19 cellular contexts compared by ENCODE assay signal in genomic region chr16:87843678-87844373, GRCh38. TPM values are rescaled to one million over a fixed set of nuclear protein-coding genes. Genes with fewer than 3 reads are reported as not detected.
DNase-seq lines count a peak whose midpoint lies in the region; ATAC-seq and TF ChIP-seq lines count a peak whose summit lies in the region.
"Had no signal": no experiment of that assay in that cellular context is flagged by ENCODE, and none has a peak within 500 bp of the region (broad histone marks: within the 10 kb centered on the region; RNA-seq: fewer than 3 reads in every experiment).

No MANE protein-coding gene starts in this region.

- H3K79me2 ChIP-seq in fibroblast of lung (ENCODE audit: control insufficient read depth, insufficient read depth, low read length), result no peaks in the 10 kb centered on the region

- no peak overlapping the region for H3K4me2 ChIP-seq in fibroblast of lung (ENCODE audit: extremely low read depth, insufficient read depth, low read length)
- H3K4me2 ChIP-seq in skeletal muscle satellite cell (ENCODE audit: low read length), result peak overlapping the region; percentile 58

- H2AFZ ChIP-seq in fibroblast of lung (ENCODE audit: low read length), result no peak overlapping the region

- H3K4me3 Mint-ChIP-seq in activated T-cell treated with anti-CD3 and anti-CD28 coated beads, Interleukin-2, amount 50 U/mL, for 24 hours, result no peak overlapping the region
- H3K4me3 Mint-ChIP-seq in T-helper 17 cell, result no peak overlapping the region

- H3K36me3 ChIP-seq in fibroblast of lung (ENCODE audit: control insufficient read depth, insufficient read depth, low read length), result peaks cover 5% of the 10 kb centered on the region
- peaks cover 46% of the 10 kb centered on the region for H3K36me3 ChIP-seq in skeletal muscle satellite cell (ENCODE audit: insufficient read depth, low read length)
- no peaks in the 10 kb centered on the region for H3K36me3 ChIP-seq in ascending aorta
- H3K36me3 ChIP-seq: pancreas, vagina had no signal

- peaks cover 24% of the 10 kb centered on the region for H3K4me1 Mint-ChIP-seq in activated T-cell treated with anti-CD3 and anti-CD28 coated beads, Interleukin-2, amount 50 U/mL, for 24 hours (ENCODE audit: low read depth)
- peaks cover 5% of the 10 kb centered on the region for H3K4me1 Mint-ChIP-seq in T-helper 17 cell

- no peak for TF ChIP-seq CTCF in fibroblast of lung (conservative IDR thresholded peaks at IDR 0.05 in 1 of 2, IDR thresholded peaks at IDR 0.05 in 1 of 2; ENCODE audit: low read depth in 1 of 2, low read length in 2 of 2)
- no peak for TF ChIP-seq CTCF in ascending aorta (IDR thresholded peaks at IDR 0.05)

- ATAC-seq in T-helper 17 cell, result no peak
- ATAC-seq: naive thymus-derived CD4-positive, alpha-beta T cell; Panc1; pancreas had no signal

- H3K9me3 Mint-ChIP-seq in activated T-cell treated with anti-CD3 and anti-CD28 coated beads, Interleukin-2, amount 50 U/mL, for 24 hours, result no peaks in the 10 kb centered on the region
- H3K9me3 Mint-ChIP-seq: naive thymus-derived CD4-positive, alpha-beta T cell had no signal

- no peaks in the 10 kb centered on the region for H3K27me3 ChIP-seq in fibroblast of lung (ENCODE audit: control insufficient read depth, insufficient read depth, low read length)
- no peaks in the 10 kb centered on the region for H3K27me3 ChIP-seq in skeletal muscle satellite cell (ENCODE audit: control insufficient read depth, insufficient read depth, low read length)
- no peaks in the 10 kb centered on the region for H3K27me3 ChIP-seq in ascending aorta
- H3K27me3 ChIP-seq: pancreas, vagina had no signal

- H3K4me3 ChIP-seq in fibroblast of lung (replicated peaks in 1 of 4; ENCODE audit: control extremely low read depth in 1 of 4, insufficient read depth in 1 of 4, low read depth in 3 of 4, low read length in 4 of 4) (no peak overlapping the region), skeletal muscle satellite cell (ENCODE audit: low read length) (no peak overlapping the region), ascending aorta (no peak overlapping the region)
- H3K4me3 ChIP-seq: HAP-1, pancreas, SK-N-MC, vagina had no signal

- H4K20me1 ChIP-seq in fibroblast of lung (ENCODE audit: control insufficient read depth, extremely low read depth, insufficient read depth, low read length), result no peaks in the 10 kb centered on the region

- no peak for DNase-seq in activated T-cell treated with anti-CD3 and anti-CD28 coated beads, Interleukin-2, amount 50 U/mL, for 24 hours
- DNase-seq in activated T-cell treated with anti-CD3 and anti-CD28 coated beads for 4 hours (no peak), T-helper 17 cell (no peak), fibroblast of lung (ENCODE audit: low read depth in 2 of 2) (no peak), ascending aorta (ENCODE audit: low spot score in 2 of 2) (no peak), DMS 273 treated with DMSO at 0.1 percent for 48 hours (lab: John Stamatoyannopoulos, UW) (no peak), iPS-NIHi7 (ENCODE audit: extremely low spot score) (no peak)
- DNase-seq: activated effector memory CD4-positive, alpha-beta T cell treated with anti-CD3 and anti-CD28 coated beads, Interleukin-2, amount 50 U/mL, for 16 hours; GF-D8; naive thymus-derived CD4-positive, alpha-beta T cell; NCI-H1436 treated with DMSO at 0.1 percent for 48 hours; stimulated activated CD4-positive, alpha-beta T cell treated with anti-CD3 and anti-CD28 coated beads, Interleukin-4, amount 100 ng/mL, for 1 hour; T-helper 9 cell had no signal

- peak overlapping the region; percentile 59 for H3K27ac Mint-ChIP-seq in activated T-cell treated with anti-CD3 and anti-CD28 coated beads, Interleukin-2, amount 50 U/mL, for 24 hours
- peak overlapping the region; percentile 21 for H3K27ac Mint-ChIP-seq in T-helper 17 cell

- no peak overlapping the region for H3K27ac ChIP-seq in fibroblast of lung (ENCODE audit: insufficient read depth, low read length)
- H3K27ac ChIP-seq in ascending aorta, result no peak overlapping the region
- H3K27ac ChIP-seq: pancreas, SK-N-MC, vagina had no signal

- peak overlapping the region; percentile 7 for H3K9ac ChIP-seq in fibroblast of lung (ENCODE audit: insufficient read depth, low read length)
- no peak overlapping the region for H3K9ac ChIP-seq in skeletal muscle satellite cell (ENCODE audit: low read depth, low read length)

- H3K9me3 ChIP-seq in T-helper 17 cell (ENCODE audit: control insufficient read depth, low read length, poor library complexity, severe bottlenecking) (no peaks in the 10 kb centered on the region), fibroblast of lung (ENCODE audit: control insufficient read depth, insufficient read depth, low read depth, low read length) (no peaks in the 10 kb centered on the region), skeletal muscle satellite cell (replicated peaks; ENCODE audit: low read length) (no peaks in the 10 kb centered on the region), ascending aorta (no peaks in the 10 kb centered on the region)
- H3K9me3 ChIP-seq: HAP-1, pancreas, vagina had no signal

- H3K27me3 Mint-ChIP-seq in activated T-cell treated with anti-CD3 and anti-CD28 coated beads, Interleukin-2, amount 50 U/mL, for 24 hours, result no peaks in the 10 kb centered on the region
- H3K27me3 Mint-ChIP-seq in T-helper 17 cell, result no peaks in the 10 kb centered on the region
- H3K27me3 Mint-ChIP-seq: naive thymus-derived CD4-positive, alpha-beta T cell had no signal

- H3K4me1 ChIP-seq in fibroblast of lung (ENCODE audit: control insufficient read depth, extremely low read depth, insufficient read depth, low read length), result peaks cover 2% of the 10 kb centered on the region
- peaks cover 25% of the 10 kb centered on the region for H3K4me1 ChIP-seq in skeletal muscle satellite cell (ENCODE audit: control insufficient read depth, insufficient read depth, low read length)
- no peaks in the 10 kb centered on the region for H3K4me1 ChIP-seq in ascending aorta
- H3K4me1 ChIP-seq: HAP-1, pancreas had no signal

- H3K36me3 Mint-ChIP-seq in activated T-cell treated with anti-CD3 and anti-CD28 coated beads, Interleukin-2, amount 50 U/mL, for 24 hours (ENCODE audit: low read depth), result peaks cover 98% of the 10 kb centered on the region
- no peaks in the 10 kb centered on the region for H3K36me3 Mint-ChIP-seq in T-helper 17 cell (ENCODE audit: low read depth)

- intact Hi-C loops in ascending aorta (cut with DNase I), result no loop called here

RNA-seq across cellular contexts. Expression of gene SLC7A5, which starts 25.5 kb away (rescaled TPM):
- total RNA-seq in T-helper 17 cell (10 to 100 TPM; 50.4 to 53.9 TPM), fibroblast of lung (19.5 and 38.3 TPM in 2 replicates), ascending aorta (7.6 TPM)
- polyA plus RNA-seq in fibroblast of lung, result 5.2 and 12.2 TPM in 2 replicates
- 12.4 and 26.2 TPM in 2 replicates for polyA plus RNA-seq in fibroblast of lung (2012)
- 27.3 and 32.5 TPM in 2 replicates for polyA minus RNA-seq in fibroblast of lung (ENCODE audit: low replicate concordance)
- 33.2 and 37.4 TPM in 2 replicates for total RNA-seq in skeletal muscle satellite cell (2012; rRNA removed)
